In genomic region chr10:6382081-6382480, GRCh38 we compare ENCODE assay signal across 9 cellular contexts.
DNase-seq lines count a peak whose midpoint lies in the region; ATAC-seq and TF ChIP-seq lines count a peak whose summit lies in the region.
"Had no signal": no experiment of that assay in that cellular context is flagged by ENCODE, and none has a peak within 500 bp of the region (broad histone marks: within the 10 kb centered on the region; RNA-seq: fewer than 3 reads in every experiment).

No MANE protein-coding gene starts in this region.

- no peak for TF ChIP-seq CTCF in MM.1S (IDR thresholded peaks at IDR 0.05; ENCODE audit: low read length)

- peaks cover 9% of the 10 kb centered on the region; the same call in 1 of the 2 replicates for H3F3A ChIP-seq in MM.1S (ENCODE audit: insufficient read depth, low read length)

- H3K9me3 Mint-ChIP-seq in naive B cell, result peaks cover 5 to 36% (median 29%) of the 10 kb centered on the region in 7 donors

- peak overlapping the region; percentile 55; the same call in 1 of the 2 replicates for H3K27ac ChIP-seq in MM.1S (ENCODE audit: low read length)
- H3K27ac ChIP-seq: 22Rv1 had no signal

- H3K9me2 ChIP-seq in MM.1S (replicated peaks; ENCODE audit: insufficient read depth, low read length), result no peaks in the 10 kb centered on the region

- no peaks in the 10 kb centered on the region for H3K27me3 Mint-ChIP-seq in naive B cell

- H3K9ac ChIP-seq in MM.1S (ENCODE audit: low read length), result peak overlapping the region; percentile 44; the same call in 1 of the 2 replicates

- H3K4me2 ChIP-seq in MM.1S (ENCODE audit: low read depth, low read length), result peak overlapping the region; percentile 80

- ATAC-seq in naive B cell (ENCODE audit: low read depth in 2 of 2), result peak; percentile 95 to 97
- no peak for ATAC-seq in GM19351 (IDR thresholded peaks at IDR 0.05; ENCODE audit: unreplicated experiment)

- H3K79me2 ChIP-seq in MM.1S (ENCODE audit: low read length), result no peaks in the 10 kb centered on the region

- H3K4me1 ChIP-seq in MM.1S (ENCODE audit: low read length), result peaks cover 18% of the 10 kb centered on the region

- H3K4me1 Mint-ChIP-seq in naive B cell, result peaks cover 16 to 23% (median 19%) of the 10 kb centered on the region in 3 donors

- H3K27ac Mint-ChIP-seq in naive B cell, result peak overlapping the region in 2 of 6 donors; percentile 12 to 77

- H3K4me3 ChIP-seq in MM.1S (ENCODE audit: low read length), result peak overlapping the region; percentile 37

- H3K27me3 ChIP-seq in MM.1S (replicated peaks; ENCODE audit: insufficient read depth, low read length), result no peaks in the 10 kb centered on the region

- DNase-seq in SIG-M5 treated with dmso at 0.1 percent for 504 hours (lab: John Stamatoyannopoulos, UW; ENCODE audit: unreplicated experiment), result peak; percentile 30
- DNase-seq in SIG-M5 (lab: John Stamatoyannopoulos, UW), result no peak
- peak; percentile 87 for DNase-seq in MM.1S
- peak; percentile 49 for DNase-seq in activated naive CD8-positive, alpha-beta T cell treated with anti-CD3 and anti-CD28 coated beads, Interleukin-2, amount 50 U/mL, for 16 hours (ENCODE audit: low read depth, low spot score)
- DNase-seq in naive B cell, result peak; percentile 69
- DNase-seq in NCI-H1105 treated with DMSO at 0.1 percent for 48 hours (lab: John Stamatoyannopoulos, UW), result no peak
- no peak for DNase-seq in HPDE6-E6E7 (ENCODE audit: extremely low spot score)

- no peaks in the 10 kb centered on the region for H4K20me1 ChIP-seq in MM.1S (ENCODE audit: insufficient read depth, low read length)

- no peaks in the 10 kb centered on the region for H3K36me3 ChIP-seq in MM.1S (replicated peaks; ENCODE audit: insufficient read depth, low read length)

- H2AFZ ChIP-seq in MM.1S (ENCODE audit: low read length), result peak overlapping the region; percentile 52

- H3K36me3 Mint-ChIP-seq in naive B cell, result peaks cover 4 to 24% of the 10 kb centered on the region in 2 donors

- H3K9me3 ChIP-seq in MM.1S (replicated peaks; ENCODE audit: insufficient read depth, low read length), result no peaks in the 10 kb centered on the region

- H3K4me3 Mint-ChIP-seq in naive B cell, result peak overlapping the region; percentile 0 to 90 (median 63)

Comparison
In these comparisons a context has a peak if more than half of its experiments do, and no peak if none do; other contexts are left out.
1. DNase-seq: peak in SIG-M5 treated with dmso at 0.1 percent for 504 hours (single experiment), MM.1S (single experiment), activated naive CD8-positive, alpha-beta T cell treated with anti-CD3 and anti-CD28 coated beads, Interleukin-2, amount 50 U/mL, for 16 hours (single experiment) and naive B cell (single experiment); none in SIG-M5 (single experiment), NCI-H1105 treated with DMSO at 0.1 percent for 48 hours (single experiment) and HPDE6-E6E7 (single experiment).